ENCODE assay signal across 20 cellular contexts in genomic region chr18:67467188-67467587, GRCh38. TPM values are rescaled to one million over a fixed set of nuclear protein-coding genes. Genes with fewer than 3 reads are reported as not detected.
DNase-seq lines count a peak whose midpoint lies in the region; ATAC-seq and TF ChIP-seq lines count a peak whose summit lies in the region.
"Had no signal": no experiment of that assay in that cellular context is flagged by ENCODE, and none has a peak within 500 bp of the region (broad histone marks: within the 10 kb centered on the region; RNA-seq: fewer than 3 reads in every experiment).

No MANE protein-coding gene starts in this region.

- H3K27ac ChIP-seq in BLaER1 (peak overlapping the region; percentile 72), esophagus muscularis mucosa (replicated peaks in 1 of 4) (no peak overlapping the region)
- H3K27ac ChIP-seq: SK-N-MC had no signal

- H3K9me3 ChIP-seq in BLaER1 (peaks cover 28% of the 10 kb centered on the region), Loucy (ENCODE audit: insufficient read depth, low read depth, low read length) (no peaks in the 10 kb centered on the region), esophagus muscularis mucosa (no peaks in the 10 kb centered on the region)

- TF ChIP-seq CTCF in Loucy (conservative IDR thresholded peaks at IDR 0.05; ENCODE audit: low read length) (no peak), esophagus muscularis mucosa (IDR thresholded peaks at IDR 0.05) (no peak)

- H3K36me3 ChIP-seq in BLaER1 = no peaks in the 10 kb centered on the region
- H3K36me3 ChIP-seq in Loucy (ENCODE audit: insufficient read depth, low read length) = no peaks in the 10 kb centered on the region
- H3K36me3 ChIP-seq in esophagus muscularis mucosa = no peaks in the 10 kb centered on the region

- peak overlapping the region in 4 of 6 donors; percentile 24 to 80 (median 47) for H3K27ac Mint-ChIP-seq in naive B cell
- H3K27ac Mint-ChIP-seq: T-cell had no signal

- no peaks in the 10 kb centered on the region for H3K27me3 Mint-ChIP-seq in naive B cell

- 60% methylated on average over 1 of the region's 1 CpG for WGBS in esophagus muscularis mucosa

- peaks cover 0 to 6% of the 10 kb centered on the region in 2 donors for H3K36me3 Mint-ChIP-seq in naive B cell
- H3K36me3 Mint-ChIP-seq: CD4-positive, alpha-beta memory T cell; T-cell had no signal

- no peaks in the 10 kb centered on the region for H3K9me2 ChIP-seq in Loucy (replicated peaks; ENCODE audit: low read depth, low read length)

- H2AFZ ChIP-seq in Loucy (ENCODE audit: low read length) = no peak overlapping the region

- H3K4me2 ChIP-seq in BLaER1 = peak overlapping the region; percentile 67
- H3K4me2 ChIP-seq in Loucy (ENCODE audit: low read depth, low read length, poor library complexity, severe bottlenecking) = peak overlapping the region; percentile 57

- H3K4me1 Mint-ChIP-seq in naive B cell = peaks cover 22 to 33% (median 33%) of the 10 kb centered on the region in 3 donors

- no peaks in the 10 kb centered on the region for H3F3A ChIP-seq in Loucy (ENCODE audit: low read depth)

- H3K4me1 ChIP-seq in BLaER1 = peaks cover 40% of the 10 kb centered on the region
- H3K4me1 ChIP-seq in Loucy (ENCODE audit: insufficient read depth, low read length, poor library complexity, severe bottlenecking) = peaks cover 29% of the 10 kb centered on the region
- no peaks in the 10 kb centered on the region for H3K4me1 ChIP-seq in esophagus muscularis mucosa

- H3K9me3 Mint-ChIP-seq in naive B cell = peaks cover 0 to 3% (median 0%) of the 10 kb centered on the region in 7 donors

- H3K4me3 ChIP-seq in BLaER1 = no peak overlapping the region
- H3K4me3 ChIP-seq in Loucy (ENCODE audit: low read length, poor library complexity, severe bottlenecking) = no peak overlapping the region
- H3K4me3 ChIP-seq in esophagus muscularis mucosa = no peak overlapping the region
- H3K4me3 ChIP-seq: SK-N-MC had no signal

- ATAC-seq in naive B cell (ENCODE audit: low read depth in 2 of 2) (no peak), GM21360 (IDR thresholded peaks at IDR 0.05; ENCODE audit: unreplicated experiment) (no peak), GM21529 (IDR thresholded peaks at IDR 0.05; ENCODE audit: unreplicated experiment) (no peak)
- ATAC-seq: Panc1, Right ventricle myocardium inferior, T-cell had no signal

- H3K27me3 ChIP-seq in BLaER1 = no peaks in the 10 kb centered on the region
- H3K27me3 ChIP-seq in Loucy (ENCODE audit: insufficient read depth, low read length, poor library complexity, severe bottlenecking) = no peaks in the 10 kb centered on the region
- no peaks in the 10 kb centered on the region for H3K27me3 ChIP-seq in esophagus muscularis mucosa

- intact Hi-C loops in esophagus muscularis mucosa (cut with DNase I) = no loop called here

- DNase-seq in NCI-H748 (lab: John Stamatoyannopoulos, UW; ENCODE audit: unreplicated experiment) (peak; percentile 78), naive B cell (no peak), esophagus muscularis mucosa (ENCODE audit: extremely low spot score) (no peak)
- DNase-seq: AML-193; CD4-positive, alpha-beta memory T cell; DND-41; GF-D8; H9; Karpas-422; NCI-H1436 treated with DMSO at 0.1 percent for 48 hours; NCI-H2171; NCI-H524 treated with DMSO at 0.1 percent for 48 hours; T-cell had no signal

- H3K79me2 ChIP-seq in Loucy (ENCODE audit: insufficient read depth, low read length) = no peaks in the 10 kb centered on the region

- H4K20me1 ChIP-seq in BLaER1 (no peaks in the 10 kb centered on the region), Loucy (ENCODE audit: insufficient read depth, low read length, poor library complexity, severe bottlenecking) (no peaks in the 10 kb centered on the region)

- H3K9ac ChIP-seq in BLaER1 = no peak overlapping the region
- no peak overlapping the region for H3K9ac ChIP-seq in Loucy (ENCODE audit: low read depth, low read length, poor library complexity, severe bottlenecking)

- TF ChIP-seq POLR2A in esophagus muscularis mucosa (IDR thresholded peaks at IDR 0.05; ENCODE audit: low read depth) = no peak

- peak overlapping the region in 1 of 8 donors; percentile 47 for H3K4me3 Mint-ChIP-seq in naive B cell
- H3K4me3 Mint-ChIP-seq: CD4-positive, alpha-beta memory T cell; H9; T-cell had no signal

- no peak for TF ChIP-seq EP300 in esophagus muscularis mucosa (IDR thresholded peaks at IDR 0.05)

RNA-seq across cellular contexts. Expression of gene DSEL, which starts 49.3 kb away (rescaled TPM):
- polyA plus RNA-seq in naive B cell (ENCODE audit: low read depth in 6 of 6) = under 1 TPM in 5 of 6 donors, not detected in 1; 0.11 to 0.45 (median 0.13) TPM
- 1 to 10 TPM; 8.6 to 10.0 (median 9.1) TPM for total RNA-seq in esophagus muscularis mucosa
